In the genomic region with DNA sequence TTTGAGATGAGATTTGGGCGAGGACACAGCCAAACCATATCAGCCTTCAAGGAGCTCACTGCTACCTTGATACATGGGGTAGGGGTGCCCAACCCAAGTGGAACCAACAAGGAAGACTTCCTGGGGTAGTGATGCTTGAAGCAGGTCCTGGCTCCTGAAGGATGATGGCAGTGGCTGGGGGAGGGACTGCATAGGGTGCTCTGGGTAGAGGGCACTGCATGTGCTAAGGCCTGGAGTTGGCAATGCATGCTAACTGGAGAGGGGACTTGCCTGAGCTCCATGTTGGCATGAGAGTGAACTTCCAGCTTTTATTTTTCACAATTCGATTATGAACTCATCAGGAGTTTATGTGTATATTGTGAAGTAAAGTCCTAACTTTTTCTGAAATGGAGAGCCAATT, we compare ENCODE assay signal across 40 cellular contexts. TPM values are rescaled to one million over a fixed set of nuclear protein-coding genes. Genes with fewer than 3 reads are reported as not detected.
"Had no signal": no experiment of that assay in that cellular context is flagged by ENCODE, and none has a peak within 500 bp of the region (broad histone marks: within the 10 kb centered on the region; RNA-seq: fewer than 3 reads in every experiment).

No MANE protein-coding gene starts in this region.

- H3K4me1 Mint-ChIP-seq: activated naive CD4-positive, alpha-beta T cell treated with anti-CD3 and anti-CD28 coated beads, Interleukin-2, amount 10 ng/mL, durations not matched to agents 7 days and 5 days; activated naive CD4-positive, alpha-beta T cell treated with anti-CD3 and anti-CD28 coated beads, Interleukin-2, amount 50 U/mL, for 24 hours; activated naive CD8-positive, alpha-beta T cell treated with anti-CD3 and anti-CD28 coated beads for 36 hours; activated naive CD8-positive, alpha-beta T cell treated with anti-CD3 and anti-CD28 coated beads, Interleukin-2, amount 10 ng/mL, durations not matched to agents 7 days and 5 days; activated naive CD8-positive, alpha-beta T cell treated with anti-CD3 and anti-CD28 coated beads, Interleukin-2, amount 50 U/mL, for 24 hours; activated T-helper 17 cell treated with anti-CD3 and anti-CD28 coated beads, Interleukin-2, amount 50 U/mL, for 72 hours; brain; central memory CD8-positive, alpha-beta T cell had no signal

- ATAC-seq: activated naive CD4-positive, alpha-beta T cell treated with anti-CD3 and anti-CD28 coated beads, Interleukin-2, amount 50 U/mL, for 72 hours; activated naive CD8-positive, alpha-beta T cell treated with anti-CD3 and anti-CD28 coated beads, Interleukin-2, amount 50 U/mL, for 24 hours; activated T-cell treated with anti-CD3 and anti-CD28 coated beads, Interleukin-2, amount 50 U/mL, for 4 hours; activated T-cell treated with anti-CD3 and anti-CD28 coated beads, Interleukin-2, amount 50 U/mL, for 72 hours; activated T-helper 17 cell treated with anti-CD3 and anti-CD28 coated beads, Interleukin-2, amount 50 U/mL, for 72 hours; body of pancreas had no signal

- H3K27ac Mint-ChIP-seq: activated naive CD4-positive, alpha-beta T cell treated with anti-CD3 and anti-CD28 coated beads for 36 hours; activated naive CD4-positive, alpha-beta T cell treated with anti-CD3 and anti-CD28 coated beads, Interleukin-2, amount 10 ng/mL, durations not matched to agents 7 days and 5 days; activated naive CD4-positive, alpha-beta T cell treated with anti-CD3 and anti-CD28 coated beads, Interleukin-2, amount 50 U/mL, for 24 hours; activated naive CD4-positive, alpha-beta T cell treated with anti-CD3 and anti-CD28 coated beads, Interleukin-2, amount 50 U/mL, for 72 hours; activated naive CD8-positive, alpha-beta T cell; activated naive CD8-positive, alpha-beta T cell treated with anti-CD3 and anti-CD28 coated beads for 36 hours; activated naive CD8-positive, alpha-beta T cell treated with anti-CD3 and anti-CD28 coated beads, Interleukin-2, amount 10 ng/mL, durations not matched to agents 7 days and 5 days; activated naive CD8-positive, alpha-beta T cell treated with anti-CD3 and anti-CD28 coated beads, Interleukin-2, amount 50 U/mL, for 24 hours; activated T-cell treated with anti-CD3 and anti-CD28 coated beads, Interleukin-2, amount 50 U/mL, for 24 hours; activated T-cell treated with anti-CD3 and anti-CD28 coated beads, Interleukin-2, amount 50 U/mL, for 72 hours; activated T-helper 1 cell treated with anti-CD3 and anti-CD28 coated beads, Interleukin-12 subunit alpha, Interleukin-12 subunit beta, Interleukin-2, Interleukin-4 antibody, amounts not matched to agents 30 ng/mL and 10 ng/mL and 1 ng/mL, durations not matched to agents 14 hours and 24 hours and 36 hours; activated T-helper 17 cell treated with anti-CD3 and anti-CD28 coated beads, Interleukin-2, amount 50 U/mL, for 72 hours; activated T-helper 2 cell treated with anti-CD3 and anti-CD28 coated beads, Interferon-gamma antibody, Interleukin-2, Interleukin-4, amounts not matched to agents 10 μg/mL and 5 μg/mL and 100 μg/mL, durations not matched to agents 14 hours and 24 hours and 36 hours; brain had no signal

- H3K4me3 ChIP-seq: adrenal gland, ascending aorta, body of pancreas, breast epithelium, cardiac muscle cell had no signal

- H3K36me3 ChIP-seq: adrenal gland, ascending aorta, brain microvascular endothelial cell, breast epithelium, cardiac muscle cell had no signal

- H3K36me3 Mint-ChIP-seq: activated naive CD4-positive, alpha-beta T cell treated with anti-CD3 and anti-CD28 coated beads, Interleukin-2, amount 10 ng/mL, durations not matched to agents 7 days and 5 days; activated naive CD4-positive, alpha-beta T cell treated with anti-CD3 and anti-CD28 coated beads, Interleukin-2, amount 50 U/mL, for 24 hours; activated naive CD4-positive, alpha-beta T cell treated with anti-CD3 and anti-CD28 coated beads, Interleukin-2, amount 50 U/mL, for 72 hours; activated naive CD8-positive, alpha-beta T cell; activated naive CD8-positive, alpha-beta T cell treated with anti-CD3 and anti-CD28 coated beads for 36 hours; activated naive CD8-positive, alpha-beta T cell treated with anti-CD3 and anti-CD28 coated beads, Interleukin-2, amount 10 ng/mL, durations not matched to agents 7 days and 5 days; brain had no signal

- H3K9me3 Mint-ChIP-seq: activated naive CD4-positive, alpha-beta T cell treated with anti-CD3 and anti-CD28 coated beads for 36 hours; activated naive CD4-positive, alpha-beta T cell treated with anti-CD3 and anti-CD28 coated beads, Interleukin-2, amount 10 ng/mL, durations not matched to agents 7 days and 5 days; activated naive CD4-positive, alpha-beta T cell treated with anti-CD3 and anti-CD28 coated beads, Interleukin-2, amount 50 U/mL, for 24 hours; activated naive CD4-positive, alpha-beta T cell treated with anti-CD3 and anti-CD28 coated beads, Interleukin-2, amount 50 U/mL, for 72 hours; activated naive CD8-positive, alpha-beta T cell treated with anti-CD3 and anti-CD28 coated beads for 36 hours; activated naive CD8-positive, alpha-beta T cell treated with anti-CD3 and anti-CD28 coated beads, Interleukin-2, amount 10 ng/mL, durations not matched to agents 7 days and 5 days; activated naive CD8-positive, alpha-beta T cell treated with anti-CD3 and anti-CD28 coated beads, Interleukin-2, amount 50 U/mL, for 24 hours; activated T-cell treated with anti-CD3 and anti-CD28 coated beads, Interleukin-2, amount 50 U/mL, for 24 hours; activated T-cell treated with anti-CD3 and anti-CD28 coated beads, Interleukin-2, amount 50 U/mL, for 4 hours; activated T-cell treated with anti-CD3 and anti-CD28 coated beads, Interleukin-2, amount 50 U/mL, for 72 hours; activated T-helper 1 cell treated with anti-CD3 and anti-CD28 coated beads, Interleukin-12 subunit alpha, Interleukin-12 subunit beta, Interleukin-2, Interleukin-4 antibody, amounts not matched to agents 30 ng/mL and 10 ng/mL and 1 ng/mL, durations not matched to agents 14 hours and 24 hours and 36 hours; activated T-helper 17 cell treated with anti-CD3 and anti-CD28 coated beads, Interleukin-2, amount 50 U/mL, for 72 hours; activated T-helper 2 cell treated with anti-CD3 and anti-CD28 coated beads, Interferon-gamma antibody, Interleukin-2, Interleukin-4, amounts not matched to agents 10 μg/mL and 5 μg/mL and 100 μg/mL, durations not matched to agents 14 hours and 24 hours and 36 hours; brain; central memory CD8-positive, alpha-beta T cell had no signal

- H3K27ac ChIP-seq: adrenal gland, ascending aorta, body of pancreas, brain microvascular endothelial cell, breast epithelium, cardiac muscle cell had no signal

- H3K4me1 ChIP-seq: adrenal gland, ascending aorta, breast epithelium had no signal

- H3K27me3 ChIP-seq: adrenal gland, ascending aorta, body of pancreas, brain microvascular endothelial cell, breast epithelium had no signal

- DNase-seq: activated effector memory CD4-positive, alpha-beta T cell treated with anti-CD3 and anti-CD28 coated beads, Interleukin-2, amount 50 U/mL, for 16 hours; activated effector memory CD4-positive, alpha-beta T cell treated with Interleukin-2 at 50 U/mL for 16 hours; activated gamma-delta T cell; activated gamma-delta T cell treated with Interleukin-2 at 50 U/mL for 16 hours; activated naive CD4-positive, alpha-beta T cell; activated naive CD4-positive, alpha-beta T cell treated with anti-CD3 and anti-CD28 coated beads for 36 hours; activated naive CD4-positive, alpha-beta T cell treated with anti-CD3 and anti-CD28 coated beads, Interleukin-2, amount 10 ng/mL, durations not matched to agents 7 days and 5 days; activated naive CD4-positive, alpha-beta T cell treated with anti-CD3 and anti-CD28 coated beads, Interleukin-2, amount 50 U/mL, for 16 hours; activated naive CD4-positive, alpha-beta T cell treated with Interleukin-2 at 50 U/mL for 16 hours; activated naive CD8-positive, alpha-beta T cell treated with anti-CD3 and anti-CD28 coated beads for 36 hours; activated naive CD8-positive, alpha-beta T cell treated with anti-CD3 and anti-CD28 coated beads, Interleukin-2, amount 10 ng/mL, durations not matched to agents 7 days and 5 days; activated naive CD8-positive, alpha-beta T cell treated with anti-CD3 and anti-CD28 coated beads, Interleukin-2, amount 50 U/mL, for 24 hours; activated T-cell treated with anti-CD3 and anti-CD28 coated beads, Interleukin-2, amount 50 U/mL, for 1 hour; activated T-cell treated with anti-CD3 and anti-CD28 coated beads, Interleukin-2, amount 50 U/mL, for 24 hours; activated T-cell treated with anti-CD3 and anti-CD28 coated beads, Interleukin-2, amount 50 U/mL, for 4 hours; activated T-cell treated with anti-CD3 and anti-CD28 coated beads, Interleukin-2, amount 50 U/mL, for 48 hours; activated T-cell treated with anti-CD3 and anti-CD28 coated beads, Interleukin-2, amount 50 U/mL, for 72 hours; adrenal gland; amniotic stem cell; amygdala; anterior cingulate cortex; aorta; body of pancreas; brain microvascular endothelial cell; caudate nucleus; central memory CD4-positive, alpha-beta T cell; cerebellar nuclear complex had no signal

- H3K9me3 ChIP-seq: adrenal gland, ascending aorta, body of pancreas, breast epithelium had no signal

- FAIRE-seq: astrocyte, bronchial epithelial cell had no signal

- H3K27me3 Mint-ChIP-seq: activated naive CD8-positive, alpha-beta T cell had no signal

- H3K4me3 Mint-ChIP-seq: activated naive CD4-positive, alpha-beta T cell treated with anti-CD3 and anti-CD28 coated beads for 36 hours; activated naive CD4-positive, alpha-beta T cell treated with anti-CD3 and anti-CD28 coated beads, Interleukin-2, amount 10 ng/mL, durations not matched to agents 7 days and 5 days; activated naive CD4-positive, alpha-beta T cell treated with anti-CD3 and anti-CD28 coated beads, Interleukin-2, amount 50 U/mL, for 24 hours; activated naive CD8-positive, alpha-beta T cell; activated naive CD8-positive, alpha-beta T cell treated with anti-CD3 and anti-CD28 coated beads for 36 hours; activated naive CD8-positive, alpha-beta T cell treated with anti-CD3 and anti-CD28 coated beads, Interleukin-2, amount 10 ng/mL, durations not matched to agents 7 days and 5 days; activated naive CD8-positive, alpha-beta T cell treated with anti-CD3 and anti-CD28 coated beads, Interleukin-2, amount 50 U/mL, for 24 hours; activated T-cell treated with anti-CD3 and anti-CD28 coated beads, Interleukin-2, amount 50 U/mL, for 24 hours; activated T-cell treated with anti-CD3 and anti-CD28 coated beads, Interleukin-2, amount 50 U/mL, for 4 hours; activated T-cell treated with anti-CD3 and anti-CD28 coated beads, Interleukin-2, amount 50 U/mL, for 72 hours; activated T-helper 1 cell treated with anti-CD3 and anti-CD28 coated beads, Interleukin-12 subunit alpha, Interleukin-12 subunit beta, Interleukin-2, Interleukin-4 antibody, amounts not matched to agents 30 ng/mL and 10 ng/mL and 1 ng/mL, durations not matched to agents 14 hours and 24 hours and 36 hours; activated T-helper 17 cell treated with anti-CD3 and anti-CD28 coated beads, Interleukin-2, amount 50 U/mL, for 72 hours; brain; central memory CD8-positive, alpha-beta T cell had no signal

RNA-seq across cellular contexts. Expression of gene FRRS1L, which starts 58.6 kb away (rescaled TPM):
- total RNA-seq: activated naive CD4-positive, alpha-beta T cell treated with anti-CD3 and anti-CD28 coated beads for 36 hours; activated naive CD4-positive, alpha-beta T cell treated with anti-CD3 and anti-CD28 coated beads, Interleukin-2, amount 50 U/mL, for 72 hours; activated naive CD8-positive, alpha-beta T cell treated with anti-CD3 and anti-CD28 coated beads for 36 hours; activated naive CD8-positive, alpha-beta T cell treated with anti-CD3 and anti-CD28 coated beads, Interleukin-2, amount 10 ng/mL, durations not matched to agents 7 days and 5 days; activated T-cell treated with anti-CD3 and anti-CD28 coated beads, Interleukin-2, amount 50 U/mL, for 72 hours; activated T-helper 1 cell treated with anti-CD3 and anti-CD28 coated beads, Interleukin-12 subunit alpha, Interleukin-12 subunit beta, Interleukin-2, Interleukin-4 antibody, amounts not matched to agents 30 ng/mL and 10 ng/mL and 1 ng/mL, durations not matched to agents 14 hours and 24 hours and 36 hours; activated T-helper 17 cell treated with anti-CD3 and anti-CD28 coated beads, Interleukin-2, amount 50 U/mL, for 72 hours; activated T-helper 2 cell treated with anti-CD3 and anti-CD28 coated beads, Interferon-gamma antibody, Interleukin-2, Interleukin-4, amounts not matched to agents 10 μg/mL and 5 μg/mL and 100 μg/mL, durations not matched to agents 14 hours and 24 hours and 36 hours; bronchial epithelial cell had no signal
